Comparison of ENCODE assay signal across 8 cellular contexts in the genomic region with DNA sequence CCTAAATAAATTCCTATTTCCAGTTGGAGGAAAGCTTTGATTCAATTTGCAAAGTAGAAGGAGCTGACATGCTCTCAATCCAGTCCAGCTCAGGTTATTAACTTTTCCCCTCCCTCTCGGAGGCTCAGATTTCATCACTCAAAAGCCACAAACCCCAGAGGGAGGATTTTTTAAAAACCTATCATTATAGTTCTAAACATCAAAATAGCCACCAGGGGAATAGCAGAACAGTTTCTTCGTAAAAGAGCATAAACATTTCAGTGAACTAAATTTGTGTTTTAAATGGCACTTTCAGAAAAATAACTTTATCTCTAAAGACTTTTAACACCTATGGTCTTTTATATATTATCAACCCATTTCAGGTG. TPM values are rescaled to one million over a fixed set of nuclear protein-coding genes. Genes with fewer than 3 reads are reported as not detected.
A peak's percentile ranks its signal among the peaks of the same experiment; 100 is the strongest.
DNase-seq lines count a peak whose midpoint lies in the region; ATAC-seq, FAIRE-seq and TF ChIP-seq lines count a peak whose summit lies in the region.

No MANE protein-coding gene starts in this region.

- H3K9me3 Mint-ChIP-seq in activated naive CD4-positive, alpha-beta T cell treated with anti-CD3 and anti-CD28 coated beads, Interleukin-2, amount 50 U/mL, for 72 hours, result no peaks in the 10 kb centered on the region

- TF ChIP-seq EP300 in HepG2 (IDR thresholded peaks at IDR 0.05; ENCODE audit: low read depth in 2 of 2, low read length in 2 of 2), result no peak
- no peak for TF ChIP-seq EP300 in HepG2 (CRISPR knock-in tag; IDR thresholded peaks at IDR 0.05; ENCODE audit: borderline replicate concordance)

- ATAC-seq in activated naive CD4-positive, alpha-beta T cell treated with anti-CD3 and anti-CD28 coated beads, Interleukin-2, amount 50 U/mL, for 72 hours, result no peak
- ATAC-seq in HepG2 (no peak), HG02884 (IDR thresholded peaks at IDR 0.05; ENCODE audit: unreplicated experiment) (no peak), HG03571 (IDR thresholded peaks at IDR 0.05; ENCODE audit: unreplicated experiment) (no peak)

- H3K27ac ChIP-seq in HepG2 (ENCODE audit: extremely low read length, insufficient read depth, low read length), result no peak overlapping the region

- H3K36me3 Mint-ChIP-seq in activated naive CD4-positive, alpha-beta T cell treated with anti-CD3 and anti-CD28 coated beads, Interleukin-2, amount 50 U/mL, for 72 hours, result peaks cover 0 to 6% of the 10 kb centered on the region in 2 donors

- no peaks in the 10 kb centered on the region for H3K9me3 ChIP-seq in HepG2 (ENCODE audit: low read length)

- CTCF ChIA-PET in HepG2 (lab: Yijun Ruan, JAX; ENCODE audit: low intra/inter-chr PET ratio, low total read pairs), result no interaction called here

- peak overlapping the region; percentile 90 to 97 for H3K27ac Mint-ChIP-seq in activated naive CD4-positive, alpha-beta T cell treated with anti-CD3 and anti-CD28 coated beads, Interleukin-2, amount 50 U/mL, for 72 hours

- no peak overlapping the region for H3K9ac ChIP-seq in HepG2 (ENCODE audit: insufficient read depth, low read depth, low read length)

- H3K36me3 ChIP-seq in HepG2 (replicated peaks in 1 of 2; ENCODE audit: control insufficient read depth in 1 of 2, insufficient read depth in 2 of 2, low read length in 2 of 2), result no peaks in the 10 kb centered on the region

- H3K4me2 ChIP-seq in HepG2 (ENCODE audit: low read depth, low read length), result peak overlapping the region; percentile 50; the same call in 1 of the 2 replicates

- H3K79me2 ChIP-seq in HepG2 (ENCODE audit: insufficient read depth, low read length), result no peaks in the 10 kb centered on the region

- in situ Hi-C loops in HepG2 (cut with HindIII; ENCODE audit: extremely low pct_ligation_motif_present, low pct_unique_long_range_greater_than_20kb), result no loop called here

- intact Hi-C loops in HepG2 (cut with micrococcal nuclease; ENCODE audit: unreplicated experiment), result no loop called here

- no peak for FAIRE-seq in HepG2 (lab: Jason Lieb, UNC)

- no peak overlapping the region for H2AFZ ChIP-seq in HepG2 (ENCODE audit: low read length)

- POLR2A ChIA-PET in HepG2 (lab: Yijun Ruan, JAX), result no interaction called here

- no peak for TF ChIP-seq CTCF in HepG2 (CRISPR knock-in tag; IDR thresholded peaks at IDR 0.05)

- no peaks in the 10 kb centered on the region for H3K27me3 ChIP-seq in HepG2 (ENCODE audit: control insufficient read depth in 1 of 2, insufficient read depth in 2 of 2, low read length in 2 of 2)

- H3K4me1 ChIP-seq in HepG2 (ENCODE audit: insufficient read depth, low read length), result 0 out of 2 replicates have a peak, but pooled peaks cover 7% of the 10 kb centered on the region

- no peak for TF ChIP-seq RAD21 in HepG2 (CRISPR knock-in tag; IDR thresholded peaks at IDR 0.05)

- no TSS peak for BruUV-seq in HepG2 (replicated peaks; lab: Mats Ljungman, UMichigan)

- 22% methylated on average over 2 of the region's 2 CpGs for whole genome bisulfite sequencing in HepG2 (ENCODE audit: low lambda C conversion rate)

- H4K20me1 ChIP-seq in HepG2 (ENCODE audit: insufficient read depth, low read length), result no peaks in the 10 kb centered on the region

- TF ChIP-seq POLR2A in HepG2 (IDR thresholded peaks at IDR 0.05; ENCODE audit: insufficient read depth in 1 of 2, low read depth in 2 of 2, low read length in 2 of 2), result no peak

- no peak overlapping the region for H3K4me3 ChIP-seq in Jurkat, Clone E6-1 (ENCODE audit: low read length)
- H3K4me3 ChIP-seq in HepG2 (replicated peaks in 1 of 3; ENCODE audit: insufficient read depth in 1 of 3, low read depth in 2 of 3, low read length in 3 of 3), result no peak overlapping the region

- DNase-seq in CD1c-positive myeloid dendritic cell (ENCODE audit: extremely low spot score) (peak; percentile 38), HepG2 (ENCODE audit: low spot score) (no peak), EL (no peak), COLO668 (lab: John Stamatoyannopoulos, UW; ENCODE audit: unreplicated experiment) (no peak)
- DNase-seq in Jurkat, Clone E6-1 (ENCODE audit: low read depth, low spot score), result peak; percentile 6
- no peak for DNase-seq in activated naive CD4-positive, alpha-beta T cell treated with anti-CD3 and anti-CD28 coated beads, Interleukin-2, amount 50 U/mL, for 72 hours (ENCODE audit: low spot score in 2 of 2)

TF ChIP-seq in HepG2, 621 proteins besides CTCF, POLR2A, EP300 and RAD21 (continues in another document):
- no peak for TF ChIP-seq ZNF576 (CRISPR knock-in tag; IDR thresholded peaks at IDR 0.05)
- no peak for TF ChIP-seq ZMYM2 (CRISPR knock-in tag; IDR thresholded peaks at IDR 0.05)
- TF ChIP-seq RORA (CRISPR knock-in tag; IDR thresholded peaks at IDR 0.05), result no peak
- no peak for TF ChIP-seq ZNF34 (CRISPR knock-in tag; IDR thresholded peaks at IDR 0.05; ENCODE audit: borderline replicate concordance)
- TF ChIP-seq, protein P1, sequence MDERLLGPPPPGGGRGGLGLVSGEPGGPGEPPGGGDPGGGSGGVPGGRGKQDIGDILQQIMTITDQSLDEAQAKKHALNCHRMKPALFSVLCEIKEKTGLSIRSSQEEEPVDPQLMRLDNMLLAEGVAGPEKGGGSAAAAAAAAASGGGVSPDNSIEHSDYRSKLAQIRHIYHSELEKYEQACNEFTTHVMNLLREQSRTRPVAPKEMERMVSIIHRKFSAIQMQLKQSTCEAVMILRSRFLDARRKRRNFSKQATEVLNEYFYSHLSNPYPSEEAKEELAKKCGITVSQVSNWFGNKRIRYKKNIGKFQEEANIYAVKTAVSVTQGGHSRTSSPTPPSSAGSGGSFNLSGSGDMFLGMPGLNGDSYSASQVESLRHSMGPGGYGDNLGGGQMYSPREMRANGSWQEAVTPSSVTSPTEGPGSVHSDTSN (CRISPR knock-in tag; IDR thresholded peaks at IDR 0.05), result no peak
- TF ChIP-seq YEATS4 (CRISPR knock-in tag; IDR thresholded peaks at IDR 0.05; ENCODE audit: borderline replicate concordance), result no peak
- TF ChIP-seq FOXO4 (CRISPR knock-in tag; conservative IDR thresholded peaks at IDR 0.05), result no peak
- no peak for TF ChIP-seq ATF7 (IDR thresholded peaks at IDR 0.05)
- TF ChIP-seq ATF7 (CRISPR knock-in tag; IDR thresholded peaks at IDR 0.05), result no peak

RNA-seq across cellular contexts. Expression of gene GPRIN3, which starts 8.8 kb away (rescaled TPM):
- not detected for polyA plus RNA-seq in Jurkat, Clone E6-1 (2012; ENCODE audit: insufficient read depth, insufficient read length)
- 10 to 100 TPM; 12.4 to 26.1 TPM for total RNA-seq in activated naive CD4-positive, alpha-beta T cell treated with anti-CD3 and anti-CD28 coated beads, Interleukin-2, amount 50 U/mL, for 72 hours
- total RNA-seq in HepG2 (2016; rRNA removed; fragmentation: Illumina TruSeq; extraction: Trizol), result not detected in 2 replicates
- total RNA-seq in HepG2 (2016; cell fraction: cytosol; rRNA removed; fragmentation: Illumina TruSeq; extraction: Trizol; ENCODE audit: low read depth), result not detected in 2 replicates
- not detected in 2 replicates for total RNA-seq in HepG2 (2016; cell fraction: insoluble cytoplasmic fraction; rRNA removed; fragmentation: Illumina TruSeq; extraction: Trizol)
- not detected in 2 replicates for total RNA-seq in HepG2 (2016; cell fraction: membrane; rRNA removed; fragmentation: Illumina TruSeq; extraction: Trizol)
- total RNA-seq in HepG2 (2016; cell fraction: nucleus; rRNA removed; fragmentation: Illumina TruSeq; extraction: Trizol), result not detected in 2 replicates
- polyA plus RNA-seq in HepG2 (2011; rRNA removed), result not detected in 2 replicates
- polyA plus RNA-seq in HepG2 (2011; cell fraction: cytosol; rRNA removed), result not detected in 2 replicates
- polyA plus RNA-seq in HepG2 (2011; cell fraction: nucleus; rRNA removed), result not detected in 2 replicates
- polyA plus RNA-seq in HepG2 (2012), result not detected in 2 replicates
- not detected in 2 replicates for polyA plus RNA-seq in HepG2 (2016; cell fraction: cytosol; fragmentation: Illumina TruSeq; extraction: Trizol; ENCODE audit: low read depth)
- polyA plus RNA-seq in HepG2 (2016; cell fraction: insoluble cytoplasmic fraction; fragmentation: Illumina TruSeq; extraction: Trizol; ENCODE audit: low read depth), result not detected in 2 replicates
- not detected in 2 replicates for polyA plus RNA-seq in HepG2 (2016; cell fraction: membrane; fragmentation: Illumina TruSeq; extraction: Trizol; ENCODE audit: low read depth)
- not detected in 2 replicates for polyA plus RNA-seq in HepG2 (2016; cell fraction: nucleus; fragmentation: Illumina TruSeq; extraction: Trizol; ENCODE audit: insufficient read depth, low read depth)
- not detected in 2 replicates for polyA minus RNA-seq in HepG2 (2011; rRNA and poly(A)+ RNA removed; ENCODE audit: low replicate concordance)
- not detected in 2 replicates for polyA minus RNA-seq in HepG2 (2011; cell fraction: cytosol; rRNA and poly(A)+ RNA removed)
- not detected in 2 replicates for polyA minus RNA-seq in HepG2 (2011; cell fraction: nucleus; rRNA and poly(A)+ RNA removed)

Comparison
In these comparisons a context has a peak if more than half of its experiments do, and no peak if none do; other contexts are left out.
1. DNase-seq: peak in CD1c-positive myeloid dendritic cell (single experiment) and Jurkat, Clone E6-1 (single experiment); none in activated naive CD4-positive, alpha-beta T cell treated with anti-CD3 and anti-CD28 coated beads, Interleukin-2, amount 50 U/mL, for 72 hours (0 of 2), HepG2 (single experiment), EL (single experiment) and COLO668 (single experiment).
2. RNA of gene GPRIN3, which starts 8.8 kb away (total RNA-seq): 12.4 to 26.1 TPM in activated naive CD4-positive, alpha-beta T cell treated with anti-CD3 and anti-CD28 coated beads, Interleukin-2, amount 50 U/mL, for 72 hours; not detected in HepG2; every median in the first group is over 10 times any median in the second.